ENCODE assay signal across 1 cellular context in the genomic region with DNA sequence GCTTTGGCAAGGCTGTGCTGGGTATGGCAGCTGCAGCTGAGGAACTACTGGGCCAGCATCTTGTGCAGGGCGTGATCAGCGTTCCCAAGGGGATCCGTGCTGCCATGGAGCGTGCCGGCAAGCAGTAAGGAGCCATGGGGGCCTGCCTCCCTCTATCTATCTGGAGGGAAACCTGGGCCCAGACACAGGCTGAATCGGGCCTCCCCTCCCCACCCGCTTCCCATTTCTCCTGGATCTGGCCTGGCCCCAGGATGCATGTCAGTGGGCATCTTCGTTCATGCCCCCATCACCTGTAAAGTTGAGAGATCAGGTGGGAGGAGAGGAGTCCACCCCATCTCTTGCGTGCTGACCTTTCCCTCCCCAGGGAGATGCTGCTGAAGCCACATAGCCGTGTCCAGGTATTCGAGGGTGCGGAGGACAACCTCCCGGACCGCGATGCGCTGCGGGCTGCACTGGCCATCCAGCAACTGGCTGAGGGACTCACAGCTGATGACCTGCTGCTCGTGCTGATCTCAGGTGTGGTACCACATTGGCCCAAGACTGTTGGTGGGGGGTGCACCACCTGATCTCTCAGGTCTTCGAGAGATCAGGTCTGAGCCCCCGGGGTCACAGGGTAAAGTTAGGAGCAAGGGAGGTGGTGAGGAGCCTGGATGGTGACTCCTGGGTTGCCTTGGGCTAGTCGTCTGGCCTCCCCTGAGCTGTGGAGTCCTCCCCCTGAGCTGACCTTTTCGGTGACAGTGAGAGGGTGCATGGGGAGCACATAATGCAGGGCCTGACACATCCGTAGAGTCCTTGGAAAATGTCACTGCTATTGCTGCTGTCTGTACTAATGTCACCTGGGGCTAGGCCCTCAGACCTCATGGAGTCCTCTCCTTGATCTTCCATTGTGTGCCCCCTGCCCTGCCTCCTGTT.
TF ChIP-seq lines count a peak whose summit lies in the region.

No MANE protein-coding gene starts in this region.

TF ChIP-seq in IMR-90, 13 proteins besides CTCF, POLR2A, EP300 and RAD21:
- TF ChIP-seq MAZ (IDR thresholded peaks at IDR 0.05; ENCODE audit: borderline replicate concordance, low read depth, low read length) (no peak), NFE2L2 (IDR thresholded peaks at IDR 0.05; ENCODE audit: low read depth, low read length) (no peak), BHLHE40 (IDR thresholded peaks at IDR 0.05; ENCODE audit: low read depth, low read length) (no peak), MAFK (IDR thresholded peaks at IDR 0.05; ENCODE audit: low read depth, low read length) (no peak), RCOR1 (IDR thresholded peaks at IDR 0.05; ENCODE audit: insufficient replicate concordance, low read length) (no peak), CHD1 (IDR thresholded peaks at IDR 0.05; ENCODE audit: low read depth, low read length) (no peak), MXI1 (IDR thresholded peaks at IDR 0.05; ENCODE audit: borderline replicate concordance, low read depth, low read length) (no peak), FOS (IDR thresholded peaks at IDR 0.05; ENCODE audit: low read depth, low read length) (no peak), SMC3 (IDR thresholded peaks at IDR 0.05; ENCODE audit: low read depth, low read length) (no peak), RFX5 (IDR thresholded peaks at IDR 0.05; ENCODE audit: low read depth, low read length) (no peak), CEBPB (IDR thresholded peaks at IDR 0.05; ENCODE audit: low read depth, low read length) (no peak)
- TF ChIP-seq, protein P1, sequence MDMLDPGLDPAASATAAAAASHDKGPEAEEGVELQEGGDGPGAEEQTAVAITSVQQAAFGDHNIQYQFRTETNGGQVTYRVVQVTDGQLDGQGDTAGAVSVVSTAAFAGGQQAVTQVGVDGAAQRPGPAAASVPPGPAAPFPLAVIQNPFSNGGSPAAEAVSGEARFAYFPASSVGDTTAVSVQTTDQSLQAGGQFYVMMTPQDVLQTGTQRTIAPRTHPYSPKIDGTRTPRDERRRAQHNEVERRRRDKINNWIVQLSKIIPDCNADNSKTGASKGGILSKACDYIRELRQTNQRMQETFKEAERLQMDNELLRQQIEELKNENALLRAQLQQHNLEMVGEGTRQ (IDR thresholded peaks at IDR 0.05; ENCODE audit: low read depth, low read length), result no peak
- TF ChIP-seq, protein P2, sequence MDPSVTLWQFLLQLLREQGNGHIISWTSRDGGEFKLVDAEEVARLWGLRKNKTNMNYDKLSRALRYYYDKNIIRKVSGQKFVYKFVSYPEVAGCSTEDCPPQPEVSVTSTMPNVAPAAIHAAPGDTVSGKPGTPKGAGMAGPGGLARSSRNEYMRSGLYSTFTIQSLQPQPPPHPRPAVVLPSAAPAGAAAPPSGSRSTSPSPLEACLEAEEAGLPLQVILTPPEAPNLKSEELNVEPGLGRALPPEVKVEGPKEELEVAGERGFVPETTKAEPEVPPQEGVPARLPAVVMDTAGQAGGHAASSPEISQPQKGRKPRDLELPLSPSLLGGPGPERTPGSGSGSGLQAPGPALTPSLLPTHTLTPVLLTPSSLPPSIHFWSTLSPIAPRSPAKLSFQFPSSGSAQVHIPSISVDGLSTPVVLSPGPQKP (IDR thresholded peaks at IDR 0.05; ENCODE audit: borderline replicate concordance, low read depth, low read length), result no peak
TF ChIP-seq in IMR-90: peak in this region for 0.
